8 cellular contexts compared by ENCODE assay signal in genomic region chr17:73644145-73645049, GRCh38. TPM values are rescaled to one million over a fixed set of nuclear protein-coding genes. Genes with fewer than 3 reads are reported as not detected.
DNase-seq lines count a peak whose midpoint lies in the region; ATAC-seq, FAIRE-seq and TF ChIP-seq lines count a peak whose summit lies in the region.

TSS of gene SDK2 (minus strand) at chr17:73644445. CDS start at chr17:73644088, 357 bp downstream.

- peaks cover 2% of the 10 kb centered on the region for H3K27me3 ChIP-seq in bronchial epithelial cell (ENCODE audit: control insufficient read depth, insufficient read depth, low read length)
- no peaks in the 10 kb centered on the region for H3K27me3 ChIP-seq in thoracic aorta (replicated peaks; ENCODE audit: insufficient read depth)

- H3K4me3 ChIP-seq in bronchial epithelial cell (ENCODE audit: low read depth, low read length) (peak within 1 kb of the TSS; percentile 78), lower leg skin (ENCODE audit: low read depth, poor library complexity, severe bottlenecking) (peak within 1 kb of the TSS; percentile 26), thoracic aorta (peak within 1 kb of the TSS; percentile 75)

- no peaks in the 10 kb centered on the region for H3K36me3 Mint-ChIP-seq in IgD-negative memory B cell

- WGBS in lower leg skin, 2 donors = 1 to 3% methylated on average over 17 to 74 of the region's 105 CpGs

- DNase-seq in AG08396 (ENCODE audit: low spot score) (peak; percentile 53), bronchial epithelial cell (ENCODE audit: low read depth) (no peak), lower leg skin (ENCODE audit: low spot score in 2 of 2) (peak in 1 of 2 donors; percentile 85), thoracic aorta (ENCODE audit: low spot score) (no peak), activated gamma-delta T cell treated with Interleukin-2 at 50 U/mL for 16 hours (no peak)
- DNase-seq in stimulated activated CD4-positive, alpha-beta T cell treated with anti-CD3 and anti-CD28 coated beads, Interleukin-4, amount 100 ng/mL, for 24 hours = no peak

- no peaks in the 10 kb centered on the region for H3K9me3 ChIP-seq in thoracic aorta

- H3K27ac Mint-ChIP-seq in IgD-negative memory B cell = peak within 1 kb of the TSS in 1 of 3 donors; percentile 47

- H3K4me1 ChIP-seq in thoracic aorta (ENCODE audit: control insufficient read depth in 1 of 2, low read depth in 2 of 2) = peaks cover 16 to 47% of the 10 kb centered on the region in 2 donors

- TF ChIP-seq CTCF in bronchial epithelial cell (IDR thresholded peaks at IDR 0.05; ENCODE audit: insufficient read depth, low read length, severe bottlenecking) (no peak), lower leg skin (IDR thresholded peaks at IDR 0.05) (no peak), thoracic aorta (IDR thresholded peaks at IDR 0.05) (no peak)

- peak within 1 kb of the TSS; percentile 34 to 56 for H3K27ac ChIP-seq in thoracic aorta

- H3K27me3 Mint-ChIP-seq in IgD-negative memory B cell = peaks cover 15% of the 10 kb centered on the region

- no peaks in the 10 kb centered on the region for H3K36me3 ChIP-seq in bronchial epithelial cell (ENCODE audit: control insufficient read depth, insufficient read depth, low read length)
- no peaks in the 10 kb centered on the region for H3K36me3 ChIP-seq in thoracic aorta

- no peaks in the 10 kb centered on the region for H3K9me3 Mint-ChIP-seq in IgD-negative memory B cell

- no peak for TF ChIP-seq POLR2A in lower leg skin (IDR thresholded peaks at IDR 0.05)

- peaks cover 11 to 17% (median 16%) of the 10 kb centered on the region in 3 donors for H3K4me1 Mint-ChIP-seq in IgD-negative memory B cell

- FAIRE-seq in bronchial epithelial cell (lab: Jason Lieb, UNC) = no peak

- ATAC-seq in thoracic aorta (ENCODE audit: insufficient number of reproducible peaks, low FRiP score, low read depth) (no peak), GM21723 (IDR thresholded peaks at IDR 0.05; ENCODE audit: unreplicated experiment) (no peak)

- intact Hi-C loops in lower leg skin (cut with DNase I; ENCODE audit: low total_unique reads) = no loop called here

- H3K4me3 Mint-ChIP-seq in IgD-negative memory B cell = peak within 1 kb of the TSS; percentile 82 to 96 (median 92)

RNA-seq across cellular contexts. Expression of gene SDK2, which starts in this region (rescaled TPM):
- polyA plus RNA-seq in IgD-negative memory B cell = 3.3 TPM
- 2.1 and 5.5 TPM in 2 replicates for total RNA-seq in bronchial epithelial cell
- total RNA-seq in lower leg skin = 1 to 10 TPM; 1.5 to 4.4 (median 1.6) TPM
- 1 to 10 TPM; 6.0 to 8.9 TPM for total RNA-seq in thoracic aorta

Comparison
In these comparisons a context has a peak if more than half of its experiments do, and no peak if none do; other contexts are left out.
1. H3K4me3 ChIP-seq: peak in every context shown above with its lines; median percentile 78 in bronchial epithelial cell; 75 in thoracic aorta; 26 in lower leg skin.